ENCODE assay signal across 17 cellular contexts in the genomic region with DNA sequence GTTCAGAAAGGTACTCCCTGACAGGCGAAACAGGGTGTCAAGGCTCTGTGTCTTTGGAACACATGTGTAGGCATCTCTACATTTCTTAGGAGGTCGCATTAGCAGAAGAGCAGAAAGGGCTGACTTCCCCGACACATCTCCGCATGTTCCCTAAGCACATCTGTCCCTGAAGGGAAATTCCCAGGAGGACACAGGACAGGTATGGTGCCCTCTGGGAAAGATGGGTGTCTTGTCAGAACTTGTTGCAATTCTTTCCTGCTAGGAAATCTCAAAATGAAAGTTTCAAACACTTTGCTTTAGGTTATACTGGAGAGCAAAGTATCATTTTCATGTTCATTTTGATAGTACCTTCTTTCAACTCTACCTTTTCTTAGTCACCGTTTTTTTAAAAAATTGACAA. TPM values are rescaled to one million over a fixed set of nuclear protein-coding genes. Genes with fewer than 3 reads are reported as not detected.
DNase-seq lines count a peak whose midpoint lies in the region; ATAC-seq lines count a peak whose summit lies in the region.
"Had no signal": no experiment of that assay in that cellular context is flagged by ENCODE, and none has a peak within 500 bp of the region (broad histone marks: within the 10 kb centered on the region; RNA-seq: fewer than 3 reads in every experiment).

No MANE protein-coding gene starts in this region.

- ATAC-seq in T-cell (replicated peaks in 1 of 4) (no peak), GM18873 (IDR thresholded peaks at IDR 0.05; ENCODE audit: low FRiP score, unreplicated experiment) (no peak)
- ATAC-seq: K562, PC-3 had no signal

- H3K27ac Mint-ChIP-seq in T-cell, result no peak overlapping the region
- H3K27ac Mint-ChIP-seq: CD4-positive, alpha-beta T cell had no signal

- H3K36me3 Mint-ChIP-seq in T-cell, result no peaks in the 10 kb centered on the region

- DNase-seq in NCI-H1092 treated with DMSO at 0.1 percent for 48 hours (lab: John Stamatoyannopoulos, UW), result peak; percentile 51
- DNase-seq in NCI-H1092 (lab: John Stamatoyannopoulos, UW), result no peak
- DNase-seq in epithelial cell of prostate (ENCODE audit: low read depth, low spot score), result no peak
- no peak for DNase-seq in T-cell
- DNase-seq in activated CD8-positive, alpha-beta memory T cell treated with anti-CD3 and anti-CD28 coated beads, Interleukin-2, amount 50 U/mL, for 48 hours, result no peak
- DNase-seq: 8988T; BE2C; CD4-positive, alpha-beta T cell; GOT3; NCI-H446 had no signal

- POLR2A ChIA-PET in T-cell (lab: Charles Lee), result no interaction called here

- peaks cover 53 to 55% of the 10 kb centered on the region in 2 donors for H3K27me3 Mint-ChIP-seq in T-cell

- H3K4me1 Mint-ChIP-seq in T-cell, result peaks cover 0 to 7% (median 5%) of the 10 kb centered on the region in 3 donors

- CTCF ChIA-PET in T-cell (lab: Charles Lee), result no interaction called here

- H3K9me3 Mint-ChIP-seq in T-cell, result no peaks in the 10 kb centered on the region
- H3K9me3 Mint-ChIP-seq: CD4-positive, alpha-beta T cell had no signal

- H3K4me3 Mint-ChIP-seq in T-cell, result no peak overlapping the region
- H3K4me3 Mint-ChIP-seq: CD4-positive, alpha-beta T cell had no signal

- H3K27ac ChIP-seq in angular gyrus (ENCODE audit: low read depth, low read length) (peak overlapping the region; percentile 70), epithelial cell of prostate (peak overlapping the region; percentile 97), temporal lobe (ENCODE audit: low read depth, low read length) (peak overlapping the region; percentile 65)

RNA-seq across cellular contexts. Expression of a gene that starts 2.0 kb away (rescaled TPM):
- 16.0 TPM for total RNA-seq in temporal lobe
- not detected for total RNA-seq in T-cell
- total RNA-seq: CD4-positive, alpha-beta T cell; G401; K562; PC-3; SK-MEL-5 had no signal

Comparison
In these comparisons a context has a peak if more than half of its experiments do, and no peak if none do; other contexts are left out.
1. RNA of a gene that starts 2.0 kb away (total RNA-seq): 16.0 TPM in temporal lobe (single experiment); not detected in T-cell; every median in the first group is over 10 times any median in the second.
2. Peak in every context shown above with its lines, with median percentiles within 50 percentile points of each other: H3K27ac ChIP-seq.